In the genomic region with DNA sequence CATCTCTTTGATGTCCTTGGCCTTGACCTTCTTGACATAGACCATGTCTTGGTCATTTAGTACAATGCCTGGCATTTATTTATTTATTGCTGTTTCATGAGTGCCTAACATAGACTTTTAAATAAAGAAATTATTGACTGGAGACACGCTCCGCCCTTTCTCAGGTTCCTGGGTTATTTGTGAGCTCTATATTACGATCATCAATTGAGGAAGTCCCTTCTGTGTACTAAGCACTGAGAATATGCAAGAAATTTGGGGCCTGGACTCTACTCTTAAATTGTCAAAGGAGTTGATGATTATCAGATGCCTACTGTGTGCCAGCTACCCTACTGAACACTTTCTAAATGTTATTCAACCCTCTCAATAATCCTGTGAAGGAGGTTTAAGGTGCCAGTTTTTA, we compare ENCODE assay signal across 1 cellular context.
TF ChIP-seq lines count a peak whose summit lies in the region.

No MANE protein-coding gene starts in this region.

TF ChIP-seq in GM12878, 131 proteins besides CTCF, POLR2A, EP300 and RAD21:
- TF ChIP-seq SPI1 (IDR thresholded peaks at IDR 0.05; ENCODE audit: borderline replicate concordance, insufficient read depth, low read depth, low read length), result 0 out of 2 replicates have a peak, but pooled peaks have one; percentile 29
- TF ChIP-seq HDAC2 (IDR thresholded peaks at IDR 0.05), result no peak
